ENCODE assay signal across 8 cellular contexts in the genomic region with DNA sequence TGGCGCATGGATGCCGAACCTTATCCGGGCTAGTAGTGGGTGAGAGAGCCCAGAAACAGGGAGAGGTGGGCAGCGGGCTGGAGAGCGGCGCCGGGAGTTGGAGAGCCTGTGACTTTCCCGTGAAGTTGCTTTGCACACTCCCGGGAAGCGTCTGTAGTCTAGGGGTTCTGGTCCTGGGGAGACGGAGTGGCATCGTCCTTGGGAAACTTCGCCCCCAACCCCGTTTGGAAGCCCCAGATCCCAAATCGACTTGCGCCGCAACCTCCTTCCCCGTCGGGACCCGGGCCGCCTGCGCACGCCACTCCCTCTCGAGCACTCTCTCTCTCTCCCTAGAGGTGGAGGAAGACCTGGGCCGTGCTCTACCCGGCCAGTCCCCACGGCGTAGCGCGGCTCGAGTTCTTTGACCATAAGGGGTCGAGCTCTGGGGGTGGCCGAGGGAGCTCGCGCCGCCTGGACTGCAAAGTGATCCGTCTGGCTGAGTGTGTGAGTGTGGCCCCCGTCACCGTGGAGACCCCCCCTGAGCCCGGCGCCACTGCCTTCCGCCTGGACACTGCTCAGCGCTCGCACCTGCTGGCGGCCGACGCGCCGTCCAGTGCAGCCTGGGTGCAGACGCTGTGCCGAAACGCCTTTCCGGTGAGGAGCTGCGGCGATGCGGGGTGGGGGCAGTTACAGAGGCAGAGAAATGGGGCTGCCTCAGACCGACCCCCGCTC. TPM values are rescaled to one million over a fixed set of nuclear protein-coding genes. Genes with fewer than 3 reads are reported as not detected.
A peak's percentile ranks its signal among the peaks of the same experiment; 100 is the strongest.
DNase-seq lines count a peak whose midpoint lies in the region; ATAC-seq and TF ChIP-seq lines count a peak whose summit lies in the region.

No MANE protein-coding gene starts in this region.

- H3K27me3 ChIP-seq in right atrium auricular region = no peaks in the 10 kb centered on the region

- peak overlapping the region; percentile 85 to 89 for H3K27ac ChIP-seq in right atrium auricular region

- H3K27ac Mint-ChIP-seq in activated naive CD4-positive, alpha-beta T cell treated with anti-CD3 and anti-CD28 coated beads, Interleukin-2, amount 50 U/mL, for 72 hours = peak overlapping the region; percentile 63 to 83

- no peaks in the 10 kb centered on the region for H3K36me3 ChIP-seq in right atrium auricular region

- DNase-seq in HFF-Myc (ENCODE audit: extremely low read depth, low read depth) (no peak), NOMO-1 (lab: John Stamatoyannopoulos, UW; ENCODE audit: unreplicated experiment in 2 of 2) (peak; percentile 46 to 53), right atrium auricular region (ENCODE audit: low spot score) (no peak), retina (peak; percentile 84), NCI-H128 (lab: John Stamatoyannopoulos, UW; ENCODE audit: unreplicated experiment) (no peak)
- DNase-seq in activated naive CD4-positive, alpha-beta T cell treated with anti-CD3 and anti-CD28 coated beads, Interleukin-2, amount 50 U/mL, for 72 hours (ENCODE audit: low spot score in 2 of 2) = peak in 1 of 2 donors; percentile 53

- TF ChIP-seq CTCF in HFF-Myc (IDR thresholded peaks at IDR 0.05; ENCODE audit: low read depth, low read length, missing control alignments) (no peak), right atrium auricular region (IDR thresholded peaks at IDR 0.05) (no peak)

- peaks cover 0 to 17% of the 10 kb centered on the region in 2 donors for H3K4me1 ChIP-seq in right atrium auricular region

- H3K9me3 ChIP-seq in right atrium auricular region = no peaks in the 10 kb centered on the region

- H3K36me3 Mint-ChIP-seq in activated naive CD4-positive, alpha-beta T cell treated with anti-CD3 and anti-CD28 coated beads, Interleukin-2, amount 50 U/mL, for 72 hours = no peaks in the 10 kb centered on the region

- TF ChIP-seq POLR2A in GM15510 (IDR thresholded peaks at IDR 0.05; ENCODE audit: borderline replicate concordance, extremely low read depth, insufficient read length) = peak; percentile 33

- peak; percentile 51 to 63 for ATAC-seq in activated naive CD4-positive, alpha-beta T cell treated with anti-CD3 and anti-CD28 coated beads, Interleukin-2, amount 50 U/mL, for 72 hours
- no peak for ATAC-seq in HG03097 (IDR thresholded peaks at IDR 0.05; ENCODE audit: low FRiP score, unreplicated experiment)

- H3K9me3 Mint-ChIP-seq in activated naive CD4-positive, alpha-beta T cell treated with anti-CD3 and anti-CD28 coated beads, Interleukin-2, amount 50 U/mL, for 72 hours = no peaks in the 10 kb centered on the region

- H3K4me3 ChIP-seq in HFF-Myc (replicated peaks; ENCODE audit: low read depth, low read length) (peak overlapping the region; percentile 73), right atrium auricular region (peak overlapping the region; percentile 68 to 71)

RNA-seq across cellular contexts. Expression of a gene that starts 0.5 kb away (rescaled TPM):
- total RNA-seq in activated naive CD4-positive, alpha-beta T cell treated with anti-CD3 and anti-CD28 coated beads, Interleukin-2, amount 50 U/mL, for 72 hours = 10 to 100 TPM; 23.6 to 25.6 TPM
- total RNA-seq in right atrium auricular region = 10 to 100 TPM in 1 of 2 donors, 1 to 10 TPM in 1; 4.9 to 10.3 TPM

RNA-seq across cellular contexts. Expression of a gene that starts 1.2 kb away (rescaled TPM):
- 1 to 10 TPM in 1 of 2 donors, under 1 TPM in 1; 0.20 to 1.5 TPM for total RNA-seq in activated naive CD4-positive, alpha-beta T cell treated with anti-CD3 and anti-CD28 coated beads, Interleukin-2, amount 50 U/mL, for 72 hours
- total RNA-seq in right atrium auricular region = 1 to 10 TPM; 3.2 to 3.9 TPM

RNA-seq across cellular contexts. Expression of a gene that starts 25.2 kb away (rescaled TPM):
- 10 to 100 TPM; 57.5 to 84.4 TPM for total RNA-seq in activated naive CD4-positive, alpha-beta T cell treated with anti-CD3 and anti-CD28 coated beads, Interleukin-2, amount 50 U/mL, for 72 hours
- 10 to 100 TPM; 16.0 to 27.3 TPM for total RNA-seq in right atrium auricular region

RNA-seq across cellular contexts. Expression of a gene that starts 25.5 kb away (rescaled TPM):
- total RNA-seq in activated naive CD4-positive, alpha-beta T cell treated with anti-CD3 and anti-CD28 coated beads, Interleukin-2, amount 50 U/mL, for 72 hours = 10 to 100 TPM; 42.3 to 97.1 TPM
- total RNA-seq in right atrium auricular region = 10 to 100 TPM; 55.2 to 80.9 TPM

RNA-seq across cellular contexts. Expression of a gene that starts 28.9 kb away (rescaled TPM):
- 1 to 10 TPM in 1 of 2 donors, under 1 TPM in 1; 0.29 to 2.3 TPM for total RNA-seq in activated naive CD4-positive, alpha-beta T cell treated with anti-CD3 and anti-CD28 coated beads, Interleukin-2, amount 50 U/mL, for 72 hours
- total RNA-seq in right atrium auricular region = not detected

Comparison
In these comparisons a context has a peak if more than half of its experiments do, and no peak if none do; other contexts are left out.
1. DNase-seq: peak in NOMO-1 (2 of 2) and retina (single experiment); none in HFF-Myc (single experiment), right atrium auricular region (single experiment) and NCI-H128 (single experiment).